Comparison of ENCODE assay signal across 23 cellular contexts in genomic region chr22:29972121-29972520, GRCh38.
"Had no signal": no experiment of that assay in that cellular context is flagged by ENCODE, and none has a peak within 500 bp of the region (broad histone marks: within the 10 kb centered on the region; RNA-seq: fewer than 3 reads in every experiment).

No MANE protein-coding gene starts in this region.

- H3K36me3 ChIP-seq: neural progenitor cell, prostate gland, right atrium auricular region, thyroid gland had no signal

- H3K4me1 ChIP-seq: foreskin keratinocyte, lower lobe of right lung, parathyroid adenoma, prostate gland, right atrium auricular region had no signal

- H3K4me3 ChIP-seq: colonic mucosa, esophagus muscularis mucosa, lower lobe of right lung, neural progenitor cell, prostate gland, right atrium auricular region, smooth muscle cell, thyroid gland had no signal

- H3K27ac ChIP-seq: colonic mucosa, esophagus muscularis mucosa, foreskin keratinocyte, lower lobe of right lung, neural progenitor cell, parathyroid adenoma, prostate gland, right atrium auricular region had no signal

- H3K27me3 ChIP-seq: colonic mucosa, esophagus muscularis mucosa, foreskin keratinocyte, neural progenitor cell, right atrium auricular region, thyroid gland had no signal

- DNase-seq: colonic mucosa; effector CD8-positive, alpha-beta T cell; endodermal cell; foreskin keratinocyte; left ventricle myocardium superior; lower lobe of right lung; midbrain; naive thymus-derived CD4-positive, alpha-beta T cell; stimulated activated CD4-positive, alpha-beta T cell treated with anti-CD3 and anti-CD28 coated beads, Interleukin-12 subunit alpha, Interleukin-12 subunit beta, amount 100 ng/mL, for 4 hours; stimulated activated CD4-positive, alpha-beta T cell treated with anti-CD3 and anti-CD28 coated beads, Interleukin-1b, Interleukin-23, amount 100 ng/mL, for 48 hours; stimulated activated CD4-positive, alpha-beta T cell treated with anti-CD3 and anti-CD28 coated beads, Interleukin-4, amount 100 ng/mL, for 1 hour; stimulated activated CD8-positive, alpha-beta memory T cell treated with anti-CD3 and anti-CD28 coated beads, Interleukin-4, amount 100 ng/mL, for 48 hours; stimulated activated naive CD4-positive, alpha-beta T cell; stimulated activated naive CD8-positive, alpha-beta T cell treated with anti-CD3 and anti-CD28 coated beads, Interleukin-15, amount 100 ng/mL, for 72 hours; thyroid gland; trophoblast cell had no signal

- ATAC-seq: foreskin keratinocyte; left ventricle myocardium superior; lower lobe of right lung; naive thymus-derived CD4-positive, alpha-beta T cell; sciatic nerve; stimulated activated naive CD8-positive, alpha-beta T cell treated with anti-CD3 and anti-CD28 coated beads, Interleukin-15, amount 100 ng/mL, for 72 hours had no signal

- H3K9me3 ChIP-seq: colonic mucosa, esophagus muscularis mucosa, lower lobe of right lung, prostate gland, right atrium auricular region, thyroid gland had no signal
